In genomic region chr7:32318300-32319018, GRCh38 we compare ENCODE assay signal across 1 cellular context.
TF ChIP-seq lines count a peak whose summit lies in the region.

No MANE protein-coding gene starts in this region.

TF ChIP-seq in HepG2, 621 proteins besides CTCF, POLR2A, EP300 and RAD21 (continued from another document):
- TF ChIP-seq, protein P1, sequence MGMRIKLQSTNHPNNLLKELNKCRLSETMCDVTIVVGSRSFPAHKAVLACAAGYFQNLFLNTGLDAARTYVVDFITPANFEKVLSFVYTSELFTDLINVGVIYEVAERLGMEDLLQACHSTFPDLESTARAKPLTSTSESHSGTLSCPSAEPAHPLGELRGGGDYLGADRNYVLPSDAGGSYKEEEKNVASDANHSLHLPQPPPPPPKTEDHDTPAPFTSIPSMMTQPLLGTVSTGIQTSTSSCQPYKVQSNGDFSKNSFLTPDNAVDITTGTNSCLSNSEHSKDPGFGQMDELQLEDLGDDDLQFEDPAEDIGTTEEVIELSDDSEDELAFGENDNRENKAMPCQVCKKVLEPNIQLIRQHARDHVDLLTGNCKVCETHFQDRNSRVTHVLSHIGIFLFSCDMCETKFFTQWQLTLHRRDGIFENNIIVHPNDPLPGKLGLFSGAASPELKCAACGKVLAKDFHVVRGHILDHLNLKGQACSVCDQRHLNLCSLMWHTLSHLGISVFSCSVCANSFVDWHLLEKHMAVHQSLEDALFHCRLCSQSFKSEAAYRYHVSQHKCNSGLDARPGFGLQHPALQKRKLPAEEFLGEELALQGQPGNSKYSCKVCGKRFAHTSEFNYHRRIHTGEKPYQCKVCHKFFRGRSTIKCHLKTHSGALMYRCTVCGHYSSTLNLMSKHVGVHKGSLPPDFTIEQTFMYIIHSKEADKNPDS (CRISPR knock-in tag; IDR thresholded peaks at IDR 0.05), result no peak
